Comparison of ENCODE assay signal across 11 cellular contexts in genomic region chr3:157132936-157133335, GRCh38. TPM values are rescaled to one million over a fixed set of nuclear protein-coding genes. Genes with fewer than 3 reads are reported as not detected.
DNase-seq lines count a peak whose midpoint lies in the region; ATAC-seq and TF ChIP-seq lines count a peak whose summit lies in the region.
"Had no signal": no experiment of that assay in that cellular context is flagged by ENCODE, and none has a peak within 500 bp of the region (broad histone marks: within the 10 kb centered on the region; RNA-seq: fewer than 3 reads in every experiment).

No MANE protein-coding gene starts in this region.

- no peak for DNase-seq in right atrium auricular region (ENCODE audit: low spot score)
- DNase-seq in heart left ventricle = no peak
- DNase-seq in activated T-helper 2 cell treated with anti-CD3 and anti-CD28 coated beads, Interferon-gamma antibody, Interleukin-2, Interleukin-4, amounts not matched to agents 10 μg/mL and 5 μg/mL and 100 μg/mL, durations not matched to agents 14 hours and 24 hours and 36 hours (ENCODE audit: low spot score) = no peak
- peak; percentile 89 for DNase-seq in medulla oblongata (ENCODE audit: extremely low spot score)
- peak in 1 of 2 donors; percentile 34 for DNase-seq in tibial nerve (ENCODE audit: low spot score in 2 of 2)
- DNase-seq in NCI-H1092 (lab: John Stamatoyannopoulos, UW) = no peak
- DNase-seq in effector CD4-positive, alpha-beta T cell = no peak
- DNase-seq: amniotic stem cell, sigmoid colon had no signal

- TF ChIP-seq CTCF in right atrium auricular region (IDR thresholded peaks at IDR 0.05) (no peak), heart left ventricle (IDR thresholded peaks at IDR 0.05) (no peak), tibial nerve (IDR thresholded peaks at IDR 0.05) (no peak)

- H3K4me3 Mint-ChIP-seq in activated T-helper 2 cell treated with anti-CD3 and anti-CD28 coated beads, Interferon-gamma antibody, Interleukin-2, Interleukin-4, amounts not matched to agents 10 μg/mL and 5 μg/mL and 100 μg/mL, durations not matched to agents 14 hours and 24 hours and 36 hours (ENCODE audit: low read depth) = no peak overlapping the region
- H3K4me3 Mint-ChIP-seq: memory B cell had no signal

- peaks cover 0 to 86% of the 10 kb centered on the region in 2 donors for H3K4me1 ChIP-seq in right atrium auricular region
- H3K4me1 ChIP-seq in heart left ventricle = peaks cover 8 to 91% (median 63%) of the 10 kb centered on the region in 12 donors
- peaks cover 0 to 98% (median 62%) of the 10 kb centered on the region in 4 donors for H3K4me1 ChIP-seq in tibial nerve

- peak overlapping the region; percentile 73 to 86 for H3K27ac ChIP-seq in right atrium auricular region
- peak overlapping the region in 3 of 12 donors; percentile 62 to 69 (median 68) for H3K27ac ChIP-seq in heart left ventricle
- peak overlapping the region in 3 of 4 donors; percentile 24 to 90 (median 84) for H3K27ac ChIP-seq in tibial nerve
- H3K27ac ChIP-seq: sigmoid colon had no signal

- H3K4me3 ChIP-seq in right atrium auricular region = no peak overlapping the region
- H3K4me3 ChIP-seq in heart left ventricle = no peak overlapping the region
- H3K4me3 ChIP-seq in tibial nerve = no peak overlapping the region
- H3K4me3 ChIP-seq: sigmoid colon had no signal

- H3K9me3 ChIP-seq in right atrium auricular region (no peaks in the 10 kb centered on the region), heart left ventricle (no peaks in the 10 kb centered on the region), tibial nerve (no peaks in the 10 kb centered on the region)
- H3K9me3 ChIP-seq: sigmoid colon had no signal

- H3K36me3 Mint-ChIP-seq in activated T-helper 2 cell treated with anti-CD3 and anti-CD28 coated beads, Interferon-gamma antibody, Interleukin-2, Interleukin-4, amounts not matched to agents 10 μg/mL and 5 μg/mL and 100 μg/mL, durations not matched to agents 14 hours and 24 hours and 36 hours (ENCODE audit: low read depth) = peaks cover 4% of the 10 kb centered on the region

- TF ChIP-seq POLR2A in heart left ventricle (IDR thresholded peaks at IDR 0.05) = no peak
- TF ChIP-seq POLR2A in tibial nerve (IDR thresholded peaks at IDR 0.05) = no peak

- H3K4me1 Mint-ChIP-seq in activated T-helper 2 cell treated with anti-CD3 and anti-CD28 coated beads, Interferon-gamma antibody, Interleukin-2, Interleukin-4, amounts not matched to agents 10 μg/mL and 5 μg/mL and 100 μg/mL, durations not matched to agents 14 hours and 24 hours and 36 hours (ENCODE audit: low read depth) = peaks cover 90% of the 10 kb centered on the region

- 43 to 59% (median 53%) methylated on average over 2 of the region's 2 CpGs for WGBS in heart left ventricle, 4 donors
- WGBS in tibial nerve, 2 donors = 38 to 42% methylated on average over 2 of the region's 2 CpGs

- ATAC-seq in heart left ventricle = no peak
- no peak for ATAC-seq in HG03025 (IDR thresholded peaks at IDR 0.05; ENCODE audit: low FRiP score, unreplicated experiment)

- H3K27ac Mint-ChIP-seq in activated T-helper 2 cell treated with anti-CD3 and anti-CD28 coated beads, Interferon-gamma antibody, Interleukin-2, Interleukin-4, amounts not matched to agents 10 μg/mL and 5 μg/mL and 100 μg/mL, durations not matched to agents 14 hours and 24 hours and 36 hours = peak overlapping the region; percentile 79
- H3K27ac Mint-ChIP-seq: memory B cell had no signal

- H3K9me3 Mint-ChIP-seq in activated T-helper 2 cell treated with anti-CD3 and anti-CD28 coated beads, Interferon-gamma antibody, Interleukin-2, Interleukin-4, amounts not matched to agents 10 μg/mL and 5 μg/mL and 100 μg/mL, durations not matched to agents 14 hours and 24 hours and 36 hours = no peaks in the 10 kb centered on the region
- H3K9me3 Mint-ChIP-seq: memory B cell had no signal

- no peaks in the 10 kb centered on the region for H3K36me3 ChIP-seq in right atrium auricular region
- H3K36me3 ChIP-seq in heart left ventricle = peaks cover 0 to under 1% (median 0%) of the 10 kb centered on the region in 9 donors
- H3K36me3 ChIP-seq in tibial nerve = no peaks in the 10 kb centered on the region
- H3K36me3 ChIP-seq: sigmoid colon had no signal

- peak in 1 of 2 donors; percentile 59 for TF ChIP-seq EP300 in tibial nerve (IDR thresholded peaks at IDR 0.05)

- H3K27me3 ChIP-seq in right atrium auricular region (no peaks in the 10 kb centered on the region), heart left ventricle (no peaks in the 10 kb centered on the region), tibial nerve (no peaks in the 10 kb centered on the region)
- H3K27me3 ChIP-seq: sigmoid colon had no signal

- intact Hi-C loops in heart left ventricle (cut with DNase I) = loop anchor here (2.0 to 10.0 kb wide), 16 partner anchors 41 to 986 kb away; partner anchors contain the start of genes LEKR1 (in 5 of the 10), TIPARP (in 2 of the 10) and SSR3 (in 1 of the 10)
- intact Hi-C loops in activated T-helper 2 cell treated with anti-CD3 and anti-CD28 coated beads, Interferon-gamma antibody, Interleukin-2, Interleukin-4, amounts not matched to agents 10 μg/mL and 5 μg/mL and 100 μg/mL, durations not matched to agents 14 hours and 24 hours and 36 hours (cut with micrococcal nuclease) = loop anchor here (10.0 kb wide), 1 partner anchor 158 kb away; no protein-coding TSS in a partner anchor

- no peaks in the 10 kb centered on the region for H3K27me3 Mint-ChIP-seq in activated T-helper 2 cell treated with anti-CD3 and anti-CD28 coated beads, Interferon-gamma antibody, Interleukin-2, Interleukin-4, amounts not matched to agents 10 μg/mL and 5 μg/mL and 100 μg/mL, durations not matched to agents 14 hours and 24 hours and 36 hours (ENCODE audit: low read depth)
- H3K27me3 Mint-ChIP-seq: memory B cell had no signal

RNA-seq across cellular contexts. Expression of gene CCNL1, which starts 27.0 kb away (rescaled TPM):
- total RNA-seq in right atrium auricular region (10 to 100 TPM; 43.8 to 44.3 TPM), heart left ventricle (10 to 100 TPM; 15.5 to 66.7 (median 26.8) TPM), tibial nerve (100 to 1,000 TPM; 176 to 239 (median 239) TPM)
- 10 to 100 TPM; 19.4 to 25.3 TPM for polyA plus RNA-seq in heart left ventricle
- 160 and 167 TPM in 2 replicates for total RNA-seq in activated T-helper 2 cell treated with anti-CD3 and anti-CD28 coated beads, Interferon-gamma antibody, Interleukin-2, Interleukin-4, amounts not matched to agents 10 μg/mL and 5 μg/mL and 100 μg/mL, durations not matched to agents 14 hours and 24 hours and 36 hours
